In the genomic region with DNA sequence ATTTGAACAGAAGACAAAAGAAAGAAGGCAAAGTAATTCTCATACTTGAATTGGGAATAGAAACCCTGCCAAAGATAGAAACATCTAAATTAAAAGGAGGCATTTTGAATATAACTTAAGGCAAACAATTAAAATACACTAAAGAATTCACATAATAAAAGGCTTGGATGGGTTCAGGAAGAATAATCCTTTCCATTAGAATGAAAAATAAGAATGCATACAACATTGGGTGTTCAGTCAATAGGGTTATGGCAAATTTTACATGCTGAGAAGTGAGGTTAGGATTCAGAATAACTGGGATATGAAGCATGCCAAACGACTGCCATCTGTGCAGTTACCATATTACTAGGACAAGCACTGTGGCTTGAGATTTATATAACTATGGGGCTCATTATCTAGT, we compare ENCODE assay signal across 14 cellular contexts.
DNase-seq lines count a peak whose midpoint lies in the region; TF ChIP-seq lines count a peak whose summit lies in the region.
"Had no signal": no experiment of that assay in that cellular context is flagged by ENCODE, and none has a peak within 500 bp of the region (broad histone marks: within the 10 kb centered on the region; RNA-seq: fewer than 3 reads in every experiment).

No MANE protein-coding gene starts in this region.

- H3K36me3 ChIP-seq in BLaER1 (no peaks in the 10 kb centered on the region), SK-N-SH (replicated peaks in 1 of 2; ENCODE audit: control insufficient read depth in 1 of 2, insufficient read depth in 2 of 2, low read length in 1 of 2) (no peaks in the 10 kb centered on the region), uterus (no peaks in the 10 kb centered on the region)

- no peak for TF ChIP-seq POLR2A in uterus (IDR thresholded peaks at IDR 0.05)

- TF ChIP-seq CTCF in SK-N-SH (IDR thresholded peaks at IDR 0.05) (no peak), uterus (IDR thresholded peaks at IDR 0.05) (no peak)

- H4K20me1 ChIP-seq in BLaER1 (no peaks in the 10 kb centered on the region), SK-N-SH (ENCODE audit: insufficient read depth) (no peaks in the 10 kb centered on the region)

- intact Hi-C loops in uterus (cut with DNase I; ENCODE audit: low total_unique reads): no loop called here

- H3K9me2 ChIP-seq in SK-N-SH: no peaks in the 10 kb centered on the region; the same call in 1 of the 2 replicates

- no peak overlapping the region for H3K4me3 ChIP-seq in BLaER1
- no peak overlapping the region for H3K4me3 ChIP-seq in SK-N-SH (ENCODE audit: low read depth in 2 of 2, low read length in 1 of 2)
- no peak overlapping the region for H3K4me3 ChIP-seq in uterus
- H3K4me3 ChIP-seq: GM23248 had no signal

- H3F3A ChIP-seq in SK-N-SH (replicated peaks; ENCODE audit: insufficient read depth): no peaks in the 10 kb centered on the region

- DNase-seq in G401 (ENCODE audit: low spot score) (peak; percentile 10), NCI-H446 (lab: John Stamatoyannopoulos, UW) (peak; percentile 26 to 48), cerebellar cortex (ENCODE audit: low spot score) (peak; percentile 3), SK-N-SH (no peak), uterus (no peak)
- no peak for DNase-seq in stimulated activated CD4-positive, alpha-beta T cell treated with anti-CD3 and anti-CD28 coated beads, Interleukin-12 subunit alpha, Interleukin-12 subunit beta, amount 100 ng/mL, for 4 hours
- DNase-seq: Caco-2; CD4-positive, alpha-beta T cell; DMS79 treated with DMSO at 0.1 percent for 48 hours; GM23248; HFFc6; KBM-7 had no signal

- H3K27ac ChIP-seq in BLaER1 (peak overlapping the region; percentile 66; the same call in 1 of the 2 replicates), SK-N-SH (ENCODE audit: low read depth in 2 of 2, low read length in 1 of 2) (no peak overlapping the region), uterus (no peak overlapping the region)
- H3K27ac ChIP-seq: C4-2B, GM23248 had no signal

- H3K79me2 ChIP-seq in SK-N-SH (ENCODE audit: insufficient read depth): no peaks in the 10 kb centered on the region

- WGBS in SK-N-SH (ENCODE audit: low lambda C conversion rate): 9% methylated on average over 1 of the region's 1 CpG

- no peak overlapping the region for H3K9ac ChIP-seq in BLaER1
- H3K9ac ChIP-seq in SK-N-SH: no peak overlapping the region
- H3K9ac ChIP-seq: GM23248 had no signal

- H3K4me1 ChIP-seq in BLaER1 (peaks cover 17% of the 10 kb centered on the region), SK-N-SH (ENCODE audit: control insufficient read depth in 1 of 2, insufficient read depth in 2 of 2, low read depth in 1 of 2, low read length in 1 of 2) (no peaks in the 10 kb centered on the region), uterus (no peaks in the 10 kb centered on the region)
- H3K4me1 ChIP-seq: Caco-2 had no signal

- H3K27me3 ChIP-seq in BLaER1 (no peaks in the 10 kb centered on the region), SK-N-SH (ENCODE audit: insufficient read depth) (no peaks in the 10 kb centered on the region), uterus (no peaks in the 10 kb centered on the region)

- no peak overlapping the region for H2AFZ ChIP-seq in SK-N-SH (ENCODE audit: low read depth)
- H2AFZ ChIP-seq: GM23248 had no signal

- POLR2A ChIA-PET in SK-N-SH (lab: Yijun Ruan, JAX): no interaction called here

- TF ChIP-seq EP300 in SK-N-SH (IDR thresholded peaks at IDR 0.05; ENCODE audit: borderline replicate concordance in 1 of 2, low read depth in 1 of 2, low read length in 1 of 2): no peak

- peaks cover 37% of the 10 kb centered on the region for H3K9me3 ChIP-seq in BLaER1
- H3K9me3 ChIP-seq in SK-N-SH: no peaks in the 10 kb centered on the region
- H3K9me3 ChIP-seq in uterus: no peaks in the 10 kb centered on the region
- H3K9me3 ChIP-seq: Caco-2 had no signal

- in situ Hi-C loops in G401 (cut with HindIII; ENCODE audit: low sequenced_read_pairs): no loop called here

- TF ChIP-seq RAD21 in SK-N-SH (IDR thresholded peaks at IDR 0.05; ENCODE audit: low read length): no peak

- CTCF ChIA-PET in SK-N-SH (lab: Yijun Ruan, JAX): interaction anchor here (1.1 to 1.3 kb wide), 3 partner anchors 10 to 28 kb away, joined by 3 to 4 read pairs (median 3); no protein-coding TSS in a partner anchor

- H3K4me2 ChIP-seq in BLaER1 (peak overlapping the region; percentile 70), SK-N-SH (no peak overlapping the region)

TF ChIP-seq in SK-N-SH, 30 proteins besides CTCF, POLR2A, EP300 and RAD21:
- no peak for TF ChIP-seq RXRA (IDR thresholded peaks at IDR 0.05; ENCODE audit: borderline replicate concordance, low read depth)
- no peak for TF ChIP-seq FOSL2 (IDR thresholded peaks at IDR 0.05; ENCODE audit: borderline replicate concordance, low read depth)
- TF ChIP-seq YY1 (IDR thresholded peaks at IDR 0.05; ENCODE audit: low read depth): no peak
- no peak for TF ChIP-seq CHD2 (IDR thresholded peaks at IDR 0.05; ENCODE audit: low read length, partially characterized antibody)
- TF ChIP-seq USF1 (IDR thresholded peaks at IDR 0.05; ENCODE audit: borderline replicate concordance, low read depth): no peak
- no peak for TF ChIP-seq RCOR1 (IDR thresholded peaks at IDR 0.05; ENCODE audit: low read length)
- TF ChIP-seq JUND (IDR thresholded peaks at IDR 0.05): no peak
- TF ChIP-seq, protein P1, sequence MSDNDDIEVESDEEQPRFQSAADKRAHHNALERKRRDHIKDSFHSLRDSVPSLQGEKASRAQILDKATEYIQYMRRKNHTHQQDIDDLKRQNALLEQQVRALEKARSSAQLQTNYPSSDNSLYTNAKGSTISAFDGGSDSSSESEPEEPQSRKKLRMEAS (IDR thresholded peaks at IDR 0.05; ENCODE audit: low read depth): no peak
- no peak for TF ChIP-seq MXI1 (IDR thresholded peaks at IDR 0.05; ENCODE audit: low read depth, low read length)
- no peak for TF ChIP-seq ELF1 (IDR thresholded peaks at IDR 0.05)
- no peak for TF ChIP-seq TCF12 (IDR thresholded peaks at IDR 0.05)
- TF ChIP-seq, protein P2, sequence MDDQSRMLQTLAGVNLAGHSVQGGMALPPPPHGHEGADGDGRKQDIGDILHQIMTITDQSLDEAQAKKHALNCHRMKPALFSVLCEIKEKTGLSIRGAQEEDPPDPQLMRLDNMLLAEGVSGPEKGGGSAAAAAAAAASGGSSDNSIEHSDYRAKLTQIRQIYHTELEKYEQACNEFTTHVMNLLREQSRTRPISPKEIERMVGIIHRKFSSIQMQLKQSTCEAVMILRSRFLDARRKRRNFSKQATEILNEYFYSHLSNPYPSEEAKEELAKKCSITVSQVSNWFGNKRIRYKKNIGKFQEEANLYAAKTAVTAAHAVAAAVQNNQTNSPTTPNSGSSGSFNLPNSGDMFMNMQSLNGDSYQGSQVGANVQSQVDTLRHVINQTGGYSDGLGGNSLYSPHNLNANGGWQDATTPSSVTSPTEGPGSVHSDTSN (IDR thresholded peaks at IDR 0.05): no peak

Comparison
In these comparisons a context has a peak if more than half of its experiments do, and no peak if none do; other contexts are left out.
1. DNase-seq: peak in G401 (single experiment), NCI-H446 (2 of 2) and cerebellar cortex (single experiment); none in SK-N-SH (single experiment), uterus (0 of 2) and stimulated activated CD4-positive, alpha-beta T cell treated with anti-CD3 and anti-CD28 coated beads, Interleukin-12 subunit alpha, Interleukin-12 subunit beta, amount 100 ng/mL, for 4 hours (single experiment).